In genomic region chr12:62603061-62603810, GRCh38 we compare ENCODE assay signal across 1 cellular context.
TF ChIP-seq lines count a peak whose summit lies in the region.

No MANE protein-coding gene starts in this region.

TF ChIP-seq in GM12878, 131 proteins besides CTCF, POLR2A, EP300 and RAD21 (continued from another document and continues in another):
- no peak for TF ChIP-seq RFX5 (IDR thresholded peaks at IDR 0.05; ENCODE audit: low read depth, low read length)
- peak; percentile 83; the same call in 1 of the 2 replicates for TF ChIP-seq SMARCA5 (IDR thresholded peaks at IDR 0.05)
- TF ChIP-seq BRCA1 (IDR thresholded peaks at IDR 0.05; ENCODE audit: low read depth, low read length) = no peak
- no peak for TF ChIP-seq SMAD1 (IDR thresholded peaks at IDR 0.05; ENCODE audit: low read depth, partially characterized antibody)
- TF ChIP-seq EED (IDR thresholded peaks at IDR 0.05; ENCODE audit: low read depth) = no peak; the same call in 1 of the 2 replicates
- TF ChIP-seq LARP7 (IDR thresholded peaks at IDR 0.05) = peak; percentile 75
- peak; percentile 84 for TF ChIP-seq IKZF1 (conservative IDR thresholded peaks at IDR 0.05)
- no peak for TF ChIP-seq ZBTB4 (CRISPR knock-in tag; IDR thresholded peaks at IDR 0.05)
- TF ChIP-seq POLR2AphosphoS2 (IDR thresholded peaks at IDR 0.05; ENCODE audit: low read depth, low read length) = 0 out of 2 replicates have a peak, but pooled peaks have one; percentile 29
- TF ChIP-seq RELB (IDR thresholded peaks at IDR 0.05; ENCODE audit: low read depth) = no peak; the same call in none of the 2 replicates
- no peak for TF ChIP-seq MAX (IDR thresholded peaks at IDR 0.05; ENCODE audit: low read depth, low read length)
- TF ChIP-seq KDM1A (IDR thresholded peaks at IDR 0.05; ENCODE audit: borderline replicate concordance) = no peak
- TF ChIP-seq ETV6 (conservative IDR thresholded peaks at IDR 0.05 in 1 of 2, IDR thresholded peaks at IDR 0.05 in 1 of 2; ENCODE audit: borderline replicate concordance in 1 of 2, low read depth in 1 of 2) = no peak
- 0 out of 2 replicates have a peak, but pooled peaks have one; percentile 5 for TF ChIP-seq PAX5 (IDR thresholded peaks at IDR 0.05; ENCODE audit: borderline replicate concordance, low read depth, low read length)
- TF ChIP-seq TARDBP (IDR thresholded peaks at IDR 0.05; ENCODE audit: borderline replicate concordance) = no peak
- TF ChIP-seq ZNF384 (IDR thresholded peaks at IDR 0.05; ENCODE audit: borderline replicate concordance, low read depth, low read length) = no peak
- TF ChIP-seq SUPT20H (IDR thresholded peaks at IDR 0.05; ENCODE audit: borderline replicate concordance, control insufficient read depth, low read depth, low read length) = no peak
- no peak for TF ChIP-seq HDGF (IDR thresholded peaks at IDR 0.05)
- no peak for TF ChIP-seq FOXK2 (IDR thresholded peaks at IDR 0.05)
- TF ChIP-seq TCF3 (IDR thresholded peaks at IDR 0.05; ENCODE audit: borderline replicate concordance, insufficient read depth, low read depth, low read length) = 0 out of 2 replicates have a peak, but pooled peaks have one; percentile 65
- no peak; the same call in 1 of the 2 replicates for TF ChIP-seq SIN3A (IDR thresholded peaks at IDR 0.05; ENCODE audit: low read depth, low read length)
- TF ChIP-seq YY1 (IDR thresholded peaks at IDR 0.05; ENCODE audit: low read depth, low read length) = no peak; the same call in none of the 2 replicates
- TF ChIP-seq HSF1 (IDR thresholded peaks at IDR 0.05; ENCODE audit: low read depth, low read length) = no peak
- peak; percentile 45; the same call in 1 of the 2 replicates for TF ChIP-seq PML (IDR thresholded peaks at IDR 0.05; ENCODE audit: low read length)
- peak; percentile 62; the same call in 1 of the 2 replicates for TF ChIP-seq TBL1XR1 (IDR thresholded peaks at IDR 0.05; ENCODE audit: low read depth, low read length)
- no peak for TF ChIP-seq CHD4 (IDR thresholded peaks at IDR 0.05)
- TF ChIP-seq ZNF592 (IDR thresholded peaks at IDR 0.05) = no peak; the same call in 1 of the 2 replicates
- no peak for TF ChIP-seq SP1 (IDR thresholded peaks at IDR 0.05; ENCODE audit: low read depth, low read length)
- no peak for TF ChIP-seq IRF3 (IDR thresholded peaks at IDR 0.05)
- TF ChIP-seq RAD51 (IDR thresholded peaks at IDR 0.05) = no peak
- no peak for TF ChIP-seq PKNOX1 (IDR thresholded peaks at IDR 0.05)
- TF ChIP-seq ZBED1 (IDR thresholded peaks at IDR 0.05; ENCODE audit: borderline replicate concordance) = no peak; the same call in 1 of the 2 replicates
- no peak; the same call in 1 of the 2 replicates for TF ChIP-seq ZSCAN29 (IDR thresholded peaks at IDR 0.05)
- no peak for TF ChIP-seq EZH2 (IDR thresholded peaks at IDR 0.05; ENCODE audit: borderline replicate concordance, control insufficient read depth, low read depth, low read length)
- no peak for TF ChIP-seq MTA2 (IDR thresholded peaks at IDR 0.05; ENCODE audit: low read depth)
- 0 out of 4 replicates have a peak, but pooled peaks of 1 of the 2 experiments have one; percentile 26 for TF ChIP-seq SRF (IDR thresholded peaks at IDR 0.05; ENCODE audit: low read depth in 2 of 2, low read length in 2 of 2)
- no peak for TF ChIP-seq WRNIP1 (IDR thresholded peaks at IDR 0.05; ENCODE audit: borderline replicate concordance, low read depth, low read length)
- no peak for TF ChIP-seq KAT2A (conservative IDR thresholded peaks at IDR 0.05; ENCODE audit: control insufficient read depth, low read depth, low read length)
- no peak for TF ChIP-seq FOS (IDR thresholded peaks at IDR 0.05; ENCODE audit: borderline replicate concordance, extremely low read depth, insufficient read length)
- no peak; the same call in 1 of the 2 replicates for TF ChIP-seq SPI1 (IDR thresholded peaks at IDR 0.05; ENCODE audit: borderline replicate concordance, insufficient read depth, low read depth, low read length)
- TF ChIP-seq USF1 (IDR thresholded peaks at IDR 0.05; ENCODE audit: borderline replicate concordance, extremely low read length, insufficient read depth, low read depth, low read length) = no peak
- no peak for TF ChIP-seq NR2C2 (IDR thresholded peaks at IDR 0.05; ENCODE audit: borderline replicate concordance, control insufficient read depth, insufficient read length, low read depth)
- no peak for TF ChIP-seq CEBPB (IDR thresholded peaks at IDR 0.05; ENCODE audit: borderline replicate concordance in 1 of 2, low read depth in 2 of 2, low read length in 2 of 2)
- TF ChIP-seq BCL11A (IDR thresholded peaks at IDR 0.05; ENCODE audit: low read depth, low read length) = no peak
- no peak for TF ChIP-seq TCF7 (IDR thresholded peaks at IDR 0.05; ENCODE audit: borderline replicate concordance)
- peak; percentile 36 for TF ChIP-seq NBN (IDR thresholded peaks at IDR 0.05)
- TF ChIP-seq NRF1 (conservative IDR thresholded peaks at IDR 0.05; ENCODE audit: low read depth, low read length) = no peak
- TF ChIP-seq ATF7 (IDR thresholded peaks at IDR 0.05; ENCODE audit: low read depth) = no peak
- no peak; the same call in 1 of the 2 replicates for TF ChIP-seq TAF1 (IDR thresholded peaks at IDR 0.05; ENCODE audit: borderline replicate concordance, low read depth, low read length)
- TF ChIP-seq BHLHE40 (IDR thresholded peaks at IDR 0.05; ENCODE audit: borderline replicate concordance in 1 of 2, low read depth in 2 of 2, low read length in 1 of 2) = peak; percentile 55 to 85; a peak in 3 of 4 replicates
- no peak for TF ChIP-seq JUNB (IDR thresholded peaks at IDR 0.05)
- TF ChIP-seq USF2 (IDR thresholded peaks at IDR 0.05; ENCODE audit: borderline replicate concordance, low read depth, low read length) = no peak
